Comparison of ENCODE assay signal across 1 cellular context in genomic region chr2:170968205-170969003, GRCh38.
TF ChIP-seq lines count a peak whose summit lies in the region.

No MANE protein-coding gene starts in this region.

TF ChIP-seq in H1, 55 proteins besides CTCF, POLR2A, EP300 and RAD21:
- TF ChIP-seq HDAC2 (IDR thresholded peaks at IDR 0.05; ENCODE audit: borderline replicate concordance in 1 of 2, low read depth in 2 of 2, low read length in 2 of 2) (no peak), RBBP5 (IDR thresholded peaks at IDR 0.05; ENCODE audit: borderline replicate concordance, low read depth, low read length) (no peak), JUN (IDR thresholded peaks at IDR 0.05; ENCODE audit: low read depth, low read length) (no peak), CHD2 (IDR thresholded peaks at IDR 0.05; ENCODE audit: low read length) (peak; percentile 14; the same call in 1 of the 2 replicates)
